Comparison of ENCODE assay signal across 17 cellular contexts in the genomic region with DNA sequence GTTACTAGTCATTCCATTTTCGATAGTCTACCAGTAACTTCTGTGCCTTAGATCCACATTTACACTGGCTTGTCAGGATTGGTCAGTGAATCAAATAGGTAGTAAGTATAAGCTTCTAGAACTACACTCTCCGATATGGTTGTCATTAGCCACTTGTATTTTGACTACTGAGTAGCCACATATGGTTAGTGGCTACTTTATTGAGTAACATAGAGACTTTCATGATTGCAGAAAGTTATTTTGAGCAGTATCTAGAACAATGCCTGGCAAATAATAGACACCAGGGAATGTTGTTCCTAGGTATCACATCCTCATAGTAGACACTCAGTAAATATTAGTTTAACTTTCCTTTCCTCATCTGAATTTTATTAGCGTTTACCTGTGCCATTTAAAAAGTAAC.
DNase-seq lines count a peak whose midpoint lies in the region; ATAC-seq and TF ChIP-seq lines count a peak whose summit lies in the region.
"Had no signal": no experiment of that assay in that cellular context is flagged by ENCODE, and none has a peak within 500 bp of the region (broad histone marks: within the 10 kb centered on the region; RNA-seq: fewer than 3 reads in every experiment).

No MANE protein-coding gene starts in this region.

- H3K4me1 ChIP-seq in esophagus squamous epithelium, result peaks cover 0 to 6% (median 0%) of the 10 kb centered on the region in 3 donors
- H3K4me1 ChIP-seq: A549, SJSA1 had no signal

- intact Hi-C loops in esophagus squamous epithelium (cut with DNase I), result no loop called here

- ATAC-seq in GM19035 (IDR thresholded peaks at IDR 0.05; ENCODE audit: unreplicated experiment) (peak; percentile 82), HG02840 (IDR thresholded peaks at IDR 0.05; ENCODE audit: low FRiP score, unreplicated experiment) (peak; percentile 87), HG03521 (IDR thresholded peaks at IDR 0.05; ENCODE audit: unreplicated experiment) (peak; percentile 51)
- ATAC-seq: A549 had no signal

- no peak overlapping the region for H3K4me3 ChIP-seq in esophagus squamous epithelium
- H3K4me3 ChIP-seq in foreskin fibroblast (ENCODE audit: low read depth in 1 of 2, low read length in 2 of 2), result no peak overlapping the region
- H3K4me3 ChIP-seq: A549, SJSA1, skin epidermis, tibial artery had no signal

- H3K36me3 ChIP-seq in esophagus squamous epithelium, result peaks cover 0 to 26% (median 0%) of the 10 kb centered on the region in 3 donors
- H3K36me3 ChIP-seq: SJSA1 had no signal

- H3K9me3 ChIP-seq in esophagus squamous epithelium, result no peaks in the 10 kb centered on the region
- H3K9me3 ChIP-seq: A549, SJSA1, tibial artery had no signal

- H3K27me3 ChIP-seq in esophagus squamous epithelium, result no peaks in the 10 kb centered on the region
- H3K27me3 ChIP-seq: SJSA1, tibial artery had no signal

- TF ChIP-seq POLR2A in esophagus squamous epithelium (IDR thresholded peaks at IDR 0.05), result no peak

- TF ChIP-seq CTCF in GM10266 (IDR thresholded peaks at IDR 0.05; ENCODE audit: control insufficient read depth, insufficient read depth, low read depth, missing control alignments) (no peak), esophagus squamous epithelium (IDR thresholded peaks at IDR 0.05) (no peak), foreskin fibroblast (IDR thresholded peaks at IDR 0.05; ENCODE audit: low read depth, low read length) (no peak)

- 63 to 79% methylated on average over 3 of the region's 3 CpGs for WGBS in esophagus squamous epithelium, 2 donors

- peak; percentile 23 for DNase-seq in GM10266 (ENCODE audit: extremely low spot score)
- no peak for DNase-seq in NCI-H2171 treated with DMSO at 0.1 percent for 48 hours (lab: John Stamatoyannopoulos, UW)
- no peak for DNase-seq in stimulated activated naive CD4-positive, alpha-beta T cell treated with Interleukin-2 at 50 U/mL for 16 hours (lab: John Stamatoyannopoulos, UW)
- no peak for DNase-seq in esophagus squamous epithelium (lab: John Stamatoyannopoulos, UW)
- DNase-seq in foreskin fibroblast, result no peak
- DNase-seq: activated B cell treated with CpG ODN at 0.5 μM for 24 hours; hypothalamus; NCI-H2029 treated with DMSO at 0.1 percent for 48 hours; NK-92 treated with Interleukin-12 subunit alpha and Interleukin-12 subunit beta, amount 100 ng/mL, for 24 hours; tibial artery had no signal

- no peak overlapping the region for H3K27ac ChIP-seq in esophagus squamous epithelium
- H3K27ac ChIP-seq: A549, HL-60, SJSA1, skin epidermis, tibial artery had no signal
